Comparison of ENCODE assay signal across 9 cellular contexts in genomic region chr2:171318463-171318934, GRCh38.
DNase-seq lines count a peak whose midpoint lies in the region; ATAC-seq and TF ChIP-seq lines count a peak whose summit lies in the region.
"Had no signal": no experiment of that assay in that cellular context is flagged by ENCODE, and none has a peak within 500 bp of the region (broad histone marks: within the 10 kb centered on the region; RNA-seq: fewer than 3 reads in every experiment).

No MANE protein-coding gene starts in this region.

- no peaks in the 10 kb centered on the region for H3K9me3 ChIP-seq in hepatocyte (ENCODE audit: low read depth)
- no peaks in the 10 kb centered on the region for H3K9me3 ChIP-seq in gastrocnemius medialis

- peak; percentile 12 for ATAC-seq in stimulated activated effector memory CD8-positive, alpha-beta T cell treated with anti-CD3 and anti-CD28 coated beads, Interleukin-12 subunit alpha, Interleukin-12 subunit beta, amount 100 ng/mL, for 72 hours
- ATAC-seq in gastrocnemius medialis (no peak), GM18517 (IDR thresholded peaks at IDR 0.05; ENCODE audit: unreplicated experiment) (no peak)

- no peaks in the 10 kb centered on the region for H3K9me2 ChIP-seq in hepatocyte (replicated peaks; ENCODE audit: insufficient read depth)

- no peaks in the 10 kb centered on the region for H3K27me3 Mint-ChIP-seq in activated naive CD4-positive, alpha-beta T cell treated with anti-CD3 and anti-CD28 coated beads, Interleukin-2, amount 10 ng/mL, durations not matched to agents 7 days and 5 days
- no peaks in the 10 kb centered on the region for H3K27me3 Mint-ChIP-seq in HFFc6 (ENCODE audit: insufficient read depth)

- intact Hi-C loops in gastrocnemius medialis (cut with DNase I; ENCODE audit: low total_unique reads): no loop called here

- H3K79me2 ChIP-seq in hepatocyte: no peaks in the 10 kb centered on the region

- CTCF ChIA-PET in activated naive CD4-positive, alpha-beta T cell treated with anti-CD3 and anti-CD28 coated beads, Interleukin-2, amount 10 ng/mL, durations not matched to agents 7 days and 5 days (lab: Charles Lee): interaction anchor here (1.4 to 3.6 kb wide), 2 partner anchors 98 to 389 kb away, joined by 5 to 15 read pairs; partner anchors contain the start of gene GORASP2

- H3K4me1 Mint-ChIP-seq in activated naive CD4-positive, alpha-beta T cell treated with anti-CD3 and anti-CD28 coated beads, Interleukin-2, amount 10 ng/mL, durations not matched to agents 7 days and 5 days: peaks cover 42% of the 10 kb centered on the region
- H3K4me1 Mint-ChIP-seq in stimulated activated effector memory CD8-positive, alpha-beta T cell treated with anti-CD3 and anti-CD28 coated beads, Interleukin-12 subunit alpha, Interleukin-12 subunit beta, amount 100 ng/mL, for 72 hours: peaks cover 43% of the 10 kb centered on the region
- H3K4me1 Mint-ChIP-seq in HFFc6 (ENCODE audit: low read depth): peaks cover 15% of the 10 kb centered on the region

- DNase-seq in activated CD4-positive, alpha-beta T cell treated with anti-CD3 and anti-CD28 coated beads for 48 hours: peak; percentile 33
- DNase-seq in activated CD4-positive, alpha-beta T cell treated with anti-CD3 and anti-CD28 coated beads, Interleukin-2, amount 50 U/mL, for 1 hour: no peak
- no peak for DNase-seq in activated naive CD4-positive, alpha-beta T cell treated with anti-CD3 and anti-CD28 coated beads, Interleukin-2, amount 10 ng/mL, durations not matched to agents 7 days and 5 days
- DNase-seq in hepatocyte (ENCODE audit: low spot score) (no peak), gastrocnemius medialis (no peak), HFFc6 (no peak)
- peak in 1 of 2 donors; percentile 56 for DNase-seq in stimulated activated effector memory CD8-positive, alpha-beta T cell treated with anti-CD3 and anti-CD28 coated beads, Interleukin-12 subunit alpha, Interleukin-12 subunit beta, amount 100 ng/mL, for 72 hours (ENCODE audit: low spot score in 2 of 2)
- DNase-seq: NCI-H2081 treated with DMSO at 0.1 percent for 48 hours had no signal

- peak overlapping the region; percentile 58 for H3K27ac ChIP-seq in hepatocyte
- no peak overlapping the region for H3K27ac ChIP-seq in gastrocnemius medialis

- no peak overlapping the region for H3K4me3 ChIP-seq in hepatocyte
- H3K4me3 ChIP-seq in gastrocnemius medialis: no peak overlapping the region

- TF ChIP-seq POLR2A in gastrocnemius medialis (IDR thresholded peaks at IDR 0.05): no peak

- in situ Hi-C loops in gastrocnemius medialis (cut with MboI; ENCODE audit: low sequenced_read_pairs in 4 of 4): no loop called here

- peak overlapping the region; percentile 66 for H3K27ac Mint-ChIP-seq in activated naive CD4-positive, alpha-beta T cell treated with anti-CD3 and anti-CD28 coated beads, Interleukin-2, amount 10 ng/mL, durations not matched to agents 7 days and 5 days
- H3K27ac Mint-ChIP-seq in stimulated activated effector memory CD8-positive, alpha-beta T cell treated with anti-CD3 and anti-CD28 coated beads, Interleukin-12 subunit alpha, Interleukin-12 subunit beta, amount 100 ng/mL, for 72 hours: peak overlapping the region; percentile 92
- no peak overlapping the region for H3K27ac Mint-ChIP-seq in HFFc6

- H3K4me3 Mint-ChIP-seq in activated naive CD4-positive, alpha-beta T cell treated with anti-CD3 and anti-CD28 coated beads, Interleukin-2, amount 10 ng/mL, durations not matched to agents 7 days and 5 days: no peak overlapping the region
- peak overlapping the region; percentile 62 for H3K4me3 Mint-ChIP-seq in stimulated activated effector memory CD8-positive, alpha-beta T cell treated with anti-CD3 and anti-CD28 coated beads, Interleukin-12 subunit alpha, Interleukin-12 subunit beta, amount 100 ng/mL, for 72 hours
- H3K4me3 Mint-ChIP-seq in HFFc6: no peak overlapping the region

- no peak overlapping the region for H2AFZ ChIP-seq in hepatocyte

- H3K27me3 ChIP-seq in hepatocyte: no peaks in the 10 kb centered on the region
- H3K27me3 ChIP-seq in gastrocnemius medialis: no peaks in the 10 kb centered on the region

- no peaks in the 10 kb centered on the region for H4K20me1 ChIP-seq in hepatocyte (ENCODE audit: insufficient read depth, poor library complexity, severe bottlenecking)

- H3K36me3 ChIP-seq in hepatocyte (replicated peaks; ENCODE audit: insufficient read depth, low read depth) (no peaks in the 10 kb centered on the region), gastrocnemius medialis (no peaks in the 10 kb centered on the region)

- H3K4me1 ChIP-seq in hepatocyte (ENCODE audit: insufficient read depth) (peaks cover 10% of the 10 kb centered on the region), gastrocnemius medialis (no peaks in the 10 kb centered on the region)

- no peak overlapping the region for H3K4me2 ChIP-seq in hepatocyte

- WGBS in hepatocyte (ENCODE audit: low lambda C conversion rate, missing lambda C conversion rate): 49% methylated on average over 6 of the region's 6 CpGs

- peaks cover 15% of the 10 kb centered on the region for H3K36me3 Mint-ChIP-seq in activated naive CD4-positive, alpha-beta T cell treated with anti-CD3 and anti-CD28 coated beads, Interleukin-2, amount 10 ng/mL, durations not matched to agents 7 days and 5 days
- H3K36me3 Mint-ChIP-seq in stimulated activated effector memory CD8-positive, alpha-beta T cell treated with anti-CD3 and anti-CD28 coated beads, Interleukin-12 subunit alpha, Interleukin-12 subunit beta, amount 100 ng/mL, for 72 hours: peaks cover 21% of the 10 kb centered on the region
- H3K36me3 Mint-ChIP-seq in HFFc6 (ENCODE audit: low read depth): peaks cover 5% of the 10 kb centered on the region

- peaks cover 5% of the 10 kb centered on the region for H3K9me3 Mint-ChIP-seq in activated naive CD4-positive, alpha-beta T cell treated with anti-CD3 and anti-CD28 coated beads, Interleukin-2, amount 10 ng/mL, durations not matched to agents 7 days and 5 days
- no peaks in the 10 kb centered on the region for H3K9me3 Mint-ChIP-seq in stimulated activated effector memory CD8-positive, alpha-beta T cell treated with anti-CD3 and anti-CD28 coated beads, Interleukin-12 subunit alpha, Interleukin-12 subunit beta, amount 100 ng/mL, for 72 hours
- H3K9me3 Mint-ChIP-seq in HFFc6: no peaks in the 10 kb centered on the region; the same call in 1 of the 2 replicates

- TF ChIP-seq CTCF in hepatocyte (IDR thresholded peaks at IDR 0.05; ENCODE audit: poor library complexity): no peak
- no peak for TF ChIP-seq CTCF in gastrocnemius medialis (IDR thresholded peaks at IDR 0.05 in 4 of 5, conservative IDR thresholded peaks at IDR 0.05 in 1 of 5)
- TF ChIP-seq CTCF in HFFc6 (IDR thresholded peaks at IDR 0.05): no peak
